17 cellular contexts compared by ENCODE assay signal in the genomic region with DNA sequence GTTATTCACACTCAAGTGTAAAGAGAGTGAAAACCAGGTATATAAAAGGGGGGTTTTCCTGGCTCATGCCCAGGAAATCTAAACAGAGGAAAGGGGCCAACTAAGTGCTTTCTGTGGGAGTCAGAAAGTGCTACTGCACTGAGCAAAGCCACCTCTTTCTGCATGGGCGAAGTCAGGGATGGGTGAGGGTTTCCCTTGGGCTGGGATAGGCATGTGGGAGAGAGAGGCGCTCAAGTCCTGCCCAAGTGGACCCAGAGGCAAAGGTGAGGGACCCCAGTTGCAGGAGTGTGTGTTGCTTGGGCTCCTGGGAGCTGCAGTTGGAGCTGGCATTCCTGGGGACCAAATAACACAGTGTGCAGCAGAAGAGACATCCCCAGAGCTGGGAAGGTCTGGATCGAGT.
DNase-seq lines count a peak whose midpoint lies in the region; ATAC-seq, FAIRE-seq and TF ChIP-seq lines count a peak whose summit lies in the region.
"Had no signal": no experiment of that assay in that cellular context is flagged by ENCODE, and none has a peak within 500 bp of the region (broad histone marks: within the 10 kb centered on the region; RNA-seq: fewer than 3 reads in every experiment).

No MANE protein-coding gene starts in this region.

- no peaks in the 10 kb centered on the region for H3K9me3 Mint-ChIP-seq in GM23338
- H3K9me3 Mint-ChIP-seq in stimulated activated memory B cell treated with anti-CD40 and anti-IgM and Interleukin-4, amounts not matched to agents 10 μg/mL and 1 μg/mL and 100 μg/mL, for 72 hours, result no peaks in the 10 kb centered on the region
- H3K9me3 Mint-ChIP-seq: CD4-positive, alpha-beta T cell had no signal

- no peaks in the 10 kb centered on the region for H3K79me2 ChIP-seq in GM23338 (replicated peaks; ENCODE audit: insufficient read depth)

- POLR2A ChIA-PET in A549 (lab: Yijun Ruan, JAX) (no interaction called here), Panc1 (lab: Charles Lee) (no interaction called here)

- BruUV-seq in Panc1 (replicated peaks; lab: Mats Ljungman, UMichigan), result no TSS peak

- no peak overlapping the region for H3K4me3 ChIP-seq in A549
- no peak overlapping the region for H3K4me3 ChIP-seq in GM23338
- H3K4me3 ChIP-seq in Panc1 (ENCODE audit: low read depth in 2 of 2, low read length in 2 of 2), result no peak overlapping the region
- H3K4me3 ChIP-seq: GM23248 had no signal

- H3K27me3 Mint-ChIP-seq in GM23338 (ENCODE audit: insufficient read depth, low read depth, poor library complexity), result peaks cover 5% of the 10 kb centered on the region
- peaks cover 44% of the 10 kb centered on the region for H3K27me3 Mint-ChIP-seq in stimulated activated memory B cell treated with anti-CD40 and anti-IgM and Interleukin-4, amounts not matched to agents 10 μg/mL and 1 μg/mL and 100 μg/mL, for 72 hours

- peaks cover 5% of the 10 kb centered on the region; the same call in 2 of the 3 replicates for H3K4me1 Mint-ChIP-seq in GM23338
- H3K4me1 Mint-ChIP-seq in stimulated activated memory B cell treated with anti-CD40 and anti-IgM and Interleukin-4, amounts not matched to agents 10 μg/mL and 1 μg/mL and 100 μg/mL, for 72 hours, result no peaks in the 10 kb centered on the region

- H3K27ac ChIP-seq in A549 (no peak overlapping the region), GM23338 (ENCODE audit: low read depth) (no peak overlapping the region), Panc1 (ENCODE audit: low read length) (no peak overlapping the region)
- H3K27ac ChIP-seq: C4-2B, GM23248 had no signal

- no peak overlapping the region for H2AFZ ChIP-seq in GM23338
- H2AFZ ChIP-seq: GM23248 had no signal

- no peak for TF ChIP-seq POLR2A in A549 (IDR thresholded peaks at IDR 0.05; ENCODE audit: low read length)

- H3K4me1 ChIP-seq in A549 (no peaks in the 10 kb centered on the region), GM23338 (ENCODE audit: insufficient read depth) (no peaks in the 10 kb centered on the region), Panc1 (ENCODE audit: control insufficient read depth, insufficient read depth, low read length) (no peaks in the 10 kb centered on the region)
- H3K4me1 ChIP-seq: Caco-2 had no signal

- TF ChIP-seq RAD21 in A549 (conservative IDR thresholded peaks at IDR 0.05 in 1 of 2, IDR thresholded peaks at IDR 0.05 in 1 of 2), result no peak

- 79% methylated on average over 3 of the region's 3 CpGs for WGBS in A549 (ENCODE audit: missing lambda C conversion rate)

- H3K36me3 ChIP-seq in GM23338 (ENCODE audit: insufficient read depth) (no peaks in the 10 kb centered on the region), Panc1 (ENCODE audit: control insufficient read depth, insufficient read depth, low read length) (no peaks in the 10 kb centered on the region)

- TF ChIP-seq CTCF in A549 (IDR thresholded peaks at IDR 0.05), result no peak
- no peak for TF ChIP-seq CTCF in GM23338 (conservative IDR thresholded peaks at IDR 0.05; ENCODE audit: low read depth in 2 of 2)
- TF ChIP-seq CTCF in Panc1 (IDR thresholded peaks at IDR 0.05), result no peak

- TF ChIP-seq EP300 in A549 (IDR thresholded peaks at IDR 0.05), result no peak

- no peak for FAIRE-seq in A549 (lab: Jason Lieb, UNC)
- FAIRE-seq: A204.1, D721Med, G401.6, GM12891, GM19239 had no signal

- no peaks in the 10 kb centered on the region for H3K9me2 ChIP-seq in GM23338 (ENCODE audit: insufficient read depth)

- H3K4me3 Mint-ChIP-seq in GM23338, result no peak overlapping the region
- H3K4me3 Mint-ChIP-seq in stimulated activated memory B cell treated with anti-CD40 and anti-IgM and Interleukin-4, amounts not matched to agents 10 μg/mL and 1 μg/mL and 100 μg/mL, for 72 hours, result no peak overlapping the region
- H3K4me3 Mint-ChIP-seq: CD4-positive, alpha-beta T cell had no signal

- no peak overlapping the region for H3K27ac Mint-ChIP-seq in GM23338
- H3K27ac Mint-ChIP-seq in stimulated activated memory B cell treated with anti-CD40 and anti-IgM and Interleukin-4, amounts not matched to agents 10 μg/mL and 1 μg/mL and 100 μg/mL, for 72 hours, result no peak overlapping the region
- H3K27ac Mint-ChIP-seq: CD4-positive, alpha-beta T cell had no signal

- no peak overlapping the region for H3K4me2 ChIP-seq in A549
- no peak overlapping the region for H3K4me2 ChIP-seq in GM23338

- H3K9me3 ChIP-seq in A549 (no peaks in the 10 kb centered on the region), Panc1 (ENCODE audit: control insufficient read depth, insufficient read depth, low read depth, low read length) (no peaks in the 10 kb centered on the region)
- H3K9me3 ChIP-seq: Caco-2 had no signal

- H3F3A ChIP-seq in GM23338 (replicated peaks; ENCODE audit: low read depth), result no peaks in the 10 kb centered on the region

- no peaks in the 10 kb centered on the region for H3K27me3 ChIP-seq in GM23338 (ENCODE audit: insufficient read depth)
- no peaks in the 10 kb centered on the region for H3K27me3 ChIP-seq in Panc1 (ENCODE audit: control insufficient read depth, insufficient read depth, low read length)

- intact Hi-C loops in Panc1 (cut with micrococcal nuclease; ENCODE audit: unreplicated experiment), result no loop called here

- H4K20me1 ChIP-seq in GM23338 (replicated peaks; ENCODE audit: insufficient read depth), result no peaks in the 10 kb centered on the region

- DNase-seq in A549 (ENCODE audit: low read depth in 1 of 2, low spot score in 1 of 2), result no peak
- no peak for DNase-seq in GM23338 (ENCODE audit: low spot score)
- no peak for DNase-seq in Panc1 (ENCODE audit: low read depth, low spot score)
- no peak for DNase-seq in activated naive CD4-positive, alpha-beta T cell treated with Interleukin-2 at 50 U/mL for 16 hours
- DNase-seq in SIG-M5 treated with dmso at 0.1 percent for 504 hours (lab: John Stamatoyannopoulos, UW; ENCODE audit: unreplicated experiment), result no peak
- DNase-seq: AML-193; Caco-2; CD4-positive, alpha-beta T cell; GM23248 had no signal

- in situ Hi-C loops in Panc1 (cut with HindIII; ENCODE audit: low pct_unique_long_range_greater_than_20kb, low sequenced_read_pairs), result no loop called here

- no peaks in the 10 kb centered on the region for H3K36me3 Mint-ChIP-seq in GM23338 (ENCODE audit: low read depth)
- H3K36me3 Mint-ChIP-seq in stimulated activated memory B cell treated with anti-CD40 and anti-IgM and Interleukin-4, amounts not matched to agents 10 μg/mL and 1 μg/mL and 100 μg/mL, for 72 hours, result no peaks in the 10 kb centered on the region

- CTCF ChIA-PET in A549 (lab: Yijun Ruan, JAX) (no interaction called here), Panc1 (lab: Charles Lee) (no interaction called here)

- ATAC-seq in A549 (peak; percentile 33 to 43; a peak in 1 of 6 replicates), GM23338 (peak; percentile 26; the same call in 2 of the 3 replicates), Panc1 (peak; percentile 56; the same call in 1 of the 2 replicates)
- ATAC-seq in stimulated activated memory B cell treated with anti-CD40 and anti-IgM and Interleukin-4, amounts not matched to agents 10 μg/mL and 1 μg/mL and 100 μg/mL, for 72 hours, result peak; percentile 31
- ATAC-seq: HCT116 had no signal

TF ChIP-seq in A549, 52 proteins besides CTCF, POLR2A, EP300 and RAD21 (continues in another document):
- TF ChIP-seq CBX8 (IDR thresholded peaks at IDR 0.05) (no peak), RCOR1 (IDR thresholded peaks at IDR 0.05; ENCODE audit: low read depth, low read length) (no peak), CHD4 (IDR thresholded peaks at IDR 0.05; ENCODE audit: borderline replicate concordance) (no peak), GATA3 (IDR thresholded peaks at IDR 0.05; ENCODE audit: borderline replicate concordance) (no peak), USF2 (IDR thresholded peaks at IDR 0.05) (no peak), HEYL (CRISPR knock-in tag; IDR thresholded peaks at IDR 0.05) (no peak), CEBPB (IDR thresholded peaks at IDR 0.05) (no peak), FOSB (CRISPR knock-in tag; IDR thresholded peaks at IDR 0.05) (no peak), RARB (CRISPR knock-in tag; IDR thresholded peaks at IDR 0.05) (no peak), PHF8 (IDR thresholded peaks at IDR 0.05; ENCODE audit: borderline replicate concordance, low read depth) (no peak)
